ENCODE assay signal across 8 cellular contexts in genomic region chr10:69237528-69238159, GRCh38. TPM values are rescaled to one million over a fixed set of nuclear protein-coding genes. Genes with fewer than 3 reads are reported as not detected.
A peak's percentile ranks its signal among the peaks of the same experiment; 100 is the strongest.
DNase-seq lines count a peak whose midpoint lies in the region; ATAC-seq and TF ChIP-seq lines count a peak whose summit lies in the region.

No MANE protein-coding gene starts in this region.

- no peak overlapping the region for H3K27ac ChIP-seq in C4-2B
- no peak overlapping the region for H3K27ac ChIP-seq in lung (ENCODE audit: low read depth in 1 of 2, low read length in 1 of 2)

- H3K9me3 ChIP-seq in lung (ENCODE audit: control insufficient read depth in 2 of 2, insufficient read depth in 1 of 2, low read length in 1 of 2) = no peaks in the 10 kb centered on the region

- H3K4me1 Mint-ChIP-seq in activated CD4-positive, alpha-beta memory T cell treated with anti-CD3 and anti-CD28 coated beads for 36 hours (ENCODE audit: low read depth) = peaks cover 23% of the 10 kb centered on the region

- 20 to 26% methylated on average over 17 of the region's 17 CpGs for WGBS in lung, 2 donors

- H3K27me3 Mint-ChIP-seq in activated CD4-positive, alpha-beta memory T cell treated with anti-CD3 and anti-CD28 coated beads for 36 hours = no peaks in the 10 kb centered on the region

- intact Hi-C loops in activated CD4-positive, alpha-beta memory T cell treated with anti-CD3 and anti-CD28 coated beads for 36 hours (cut with micrococcal nuclease) = loop anchor here (1.0 to 5.0 kb wide), 4 partner anchors 81 to 270 kb away; no protein-coding TSS in a partner anchor

- ATAC-seq in HG03457 (IDR thresholded peaks at IDR 0.05; ENCODE audit: unreplicated experiment) = peak; percentile 85
- peak; percentile 92 for ATAC-seq in lung (ENCODE audit: insufficient read depth, low FRiP score)

- no peak overlapping the region for H3K27ac Mint-ChIP-seq in activated CD4-positive, alpha-beta memory T cell treated with anti-CD3 and anti-CD28 coated beads for 36 hours

- peaks cover 0 to 7% of the 10 kb centered on the region in 2 donors for H3K4me1 ChIP-seq in lung (ENCODE audit: control insufficient read depth in 2 of 2, insufficient read depth in 2 of 2, low read length in 2 of 2)

- POLR2A ChIA-PET in activated CD4-positive, alpha-beta memory T cell treated with anti-CD3 and anti-CD28 coated beads for 36 hours (lab: Charles Lee) = no interaction called here

- H3K36me3 Mint-ChIP-seq in activated CD4-positive, alpha-beta memory T cell treated with anti-CD3 and anti-CD28 coated beads for 36 hours = no peaks in the 10 kb centered on the region

- TF ChIP-seq CTCF in C4-2B (conservative IDR thresholded peaks at IDR 0.05) (peak; percentile 98), lung (IDR thresholded peaks at IDR 0.05; ENCODE audit: control extremely low read depth, extremely low read depth) (peak; percentile 97)

- no peaks in the 10 kb centered on the region for H3K9me3 Mint-ChIP-seq in activated CD4-positive, alpha-beta memory T cell treated with anti-CD3 and anti-CD28 coated beads for 36 hours

- CTCF ChIA-PET in activated CD4-positive, alpha-beta memory T cell treated with anti-CD3 and anti-CD28 coated beads for 36 hours (lab: Charles Lee) = interaction anchor here (1.2 to 6.1 kb wide), 9 partner anchors 8 to 271 kb away, joined by 3 to 118 read pairs (median 5); no protein-coding TSS in a partner anchor

- H3K4me3 Mint-ChIP-seq in activated CD4-positive, alpha-beta memory T cell treated with anti-CD3 and anti-CD28 coated beads for 36 hours = no peak overlapping the region

- no peaks in the 10 kb centered on the region for H3K27me3 ChIP-seq in lung (ENCODE audit: control insufficient read depth, insufficient read depth)

- DNase-seq in GM19238 (ENCODE audit: insufficient read length, low spot score) (peak; percentile 78), NCI-H748 (lab: John Stamatoyannopoulos, UW; ENCODE audit: unreplicated experiment) (peak; percentile 54), dermis microvascular lymphatic vessel endothelial cell (ENCODE audit: low read depth in 2 of 2) (peak; percentile 48 to 74), lung (ENCODE audit: low spot score) (peak; percentile 86)
- peak; percentile 93 for DNase-seq in activated CD4-positive, alpha-beta memory T cell treated with anti-CD3 and anti-CD28 coated beads for 36 hours
- peak; percentile 82 for DNase-seq in stimulated activated CD8-positive, alpha-beta memory T cell treated with anti-CD3 and anti-CD28 coated beads, Interleukin-15, amount 100 ng/mL, for 1 hour (ENCODE audit: low read depth)

- H3K4me3 ChIP-seq in lung = no peak overlapping the region

- H3K36me3 ChIP-seq in lung (ENCODE audit: control insufficient read depth in 2 of 2, insufficient read depth in 2 of 2, low read length in 2 of 2) = no peaks in the 10 kb centered on the region

RNA-seq across cellular contexts. Expression of gene HKDC1, which starts 17.5 kb away (rescaled TPM):
- total RNA-seq in activated CD4-positive, alpha-beta memory T cell treated with anti-CD3 and anti-CD28 coated beads for 36 hours = 1 to 10 TPM in 1 of 2 experiments, under 1 TPM in 1; 0.67 to 1.1 TPM
- total RNA-seq in dermis microvascular lymphatic vessel endothelial cell (0.13 TPM in 1 of 2 replicates, not detected in the other), lung (10 to 100 TPM in 1 of 2 donors, 1 to 10 TPM in 1; 1.5 to 11.1 TPM)
- polyA plus RNA-seq in lung = 1 to 10 TPM; 4.6 TPM

RNA-seq across cellular contexts. Expression of gene HK1, which starts 40.7 kb away (rescaled TPM):
- 100 to 1,000 TPM; 213 to 220 TPM for total RNA-seq in activated CD4-positive, alpha-beta memory T cell treated with anti-CD3 and anti-CD28 coated beads for 36 hours
- total RNA-seq in dermis microvascular lymphatic vessel endothelial cell (97.1 and 113 TPM in 2 replicates), lung (100 to 1,000 TPM in 1 of 2 donors, 10 to 100 TPM in 1; 57.4 to 120 TPM)
- polyA plus RNA-seq in lung = 10 to 100 TPM; 33.6 to 98.6 TPM

RNA-seq across cellular contexts. Expression of gene SUPV3L1, which starts 57.6 kb away (rescaled TPM):
- total RNA-seq in activated CD4-positive, alpha-beta memory T cell treated with anti-CD3 and anti-CD28 coated beads for 36 hours = 10 to 100 TPM; 45.0 to 47.6 TPM
- total RNA-seq in dermis microvascular lymphatic vessel endothelial cell = 18.4 and 18.8 TPM in 2 replicates
- total RNA-seq in lung = 10 to 100 TPM; 21.8 to 24.6 TPM
- polyA plus RNA-seq in lung = 10 to 100 TPM; 17.0 to 52.7 TPM
